Comparison of ENCODE assay signal across 22 cellular contexts in genomic region chr9:97519441-97519970, GRCh38. TPM values are rescaled to one million over a fixed set of nuclear protein-coding genes. Genes with fewer than 3 reads are reported as not detected.
DNase-seq lines count a peak whose midpoint lies in the region; ATAC-seq and TF ChIP-seq lines count a peak whose summit lies in the region.
"Had no signal": no experiment of that assay in that cellular context is flagged by ENCODE, and none has a peak within 500 bp of the region (broad histone marks: within the 10 kb centered on the region; RNA-seq: fewer than 3 reads in every experiment).

No MANE protein-coding gene starts in this region.

- no peak for DNase-seq in PC-3
- no peak for DNase-seq in esophagus muscularis mucosa (ENCODE audit: extremely low spot score)
- DNase-seq in ovary = no peak
- DNase-seq in type B pancreatic cell (ENCODE audit: extremely low spot score, unreplicated experiment) = no peak
- no peak for DNase-seq in NCI-H1048 (lab: John Stamatoyannopoulos, UW)
- DNase-seq in dedifferentiated amniotic fluid mesenchymal stem cell (ENCODE audit: extremely low spot score) = no peak
- DNase-seq: activated CD4-positive, alpha-beta T cell treated with anti-CD3 and anti-CD28 coated beads for 48 hours; activated naive CD8-positive, alpha-beta T cell treated with anti-CD3 and anti-CD28 coated beads for 36 hours; CD8-positive, alpha-beta memory T cell; endodermal cell; GF-D8; naive thymus-derived CD8-positive, alpha-beta T cell; NCI-H510A; spleen; stimulated activated CD4-positive, alpha-beta T cell treated with anti-CD3 and anti-CD28 coated beads, Interleukin-4, amount 100 ng/mL, for 24 hours had no signal

- no peak for ATAC-seq in PC-3
- no peak for ATAC-seq in GM18498 (IDR thresholded peaks at IDR 0.05; ENCODE audit: unreplicated experiment)
- ATAC-seq: naive thymus-derived CD8-positive, alpha-beta T cell had no signal

- no peaks in the 10 kb centered on the region for H3K79me2 ChIP-seq in PC-3 (ENCODE audit: low read length)
- H3K79me2 ChIP-seq: parathyroid adenoma had no signal

- no peaks in the 10 kb centered on the region for H3F3A ChIP-seq in PC-3 (ENCODE audit: low read length, unreplicated experiment)

- peak overlapping the region; percentile 44 for H3K9ac ChIP-seq in PC-3 (ENCODE audit: low read length)
- H3K9ac ChIP-seq: parathyroid adenoma had no signal

- H3K27ac ChIP-seq in PC-3 (ENCODE audit: low read length) (peak overlapping the region; percentile 60), esophagus muscularis mucosa (replicated peaks in 1 of 4) (peak overlapping the region; percentile 81 to 91 (median 86)), ovary (peak overlapping the region; percentile 64 to 66)
- H3K27ac ChIP-seq: HL-60, parathyroid adenoma, spleen had no signal

- no peaks in the 10 kb centered on the region for H4K20me1 ChIP-seq in PC-3 (ENCODE audit: low read length)

- H3K9me3 Mint-ChIP-seq in type B pancreatic cell = no peaks in the 10 kb centered on the region
- H3K9me3 Mint-ChIP-seq: activated naive CD8-positive, alpha-beta T cell treated with anti-CD3 and anti-CD28 coated beads for 36 hours; activated T-helper 2 cell treated with anti-CD3 and anti-CD28 coated beads, Interferon-gamma antibody, Interleukin-2, Interleukin-4, amounts not matched to agents 10 μg/mL and 5 μg/mL and 100 μg/mL, durations not matched to agents 14 hours and 24 hours and 36 hours; CD8-positive, alpha-beta memory T cell; endodermal cell; memory B cell; naive thymus-derived CD8-positive, alpha-beta T cell had no signal

- H3K27ac Mint-ChIP-seq in type B pancreatic cell = peak overlapping the region; percentile 62
- H3K27ac Mint-ChIP-seq: activated naive CD8-positive, alpha-beta T cell treated with anti-CD3 and anti-CD28 coated beads for 36 hours; activated T-helper 2 cell treated with anti-CD3 and anti-CD28 coated beads, Interferon-gamma antibody, Interleukin-2, Interleukin-4, amounts not matched to agents 10 μg/mL and 5 μg/mL and 100 μg/mL, durations not matched to agents 14 hours and 24 hours and 36 hours; CD8-positive, alpha-beta memory T cell; endodermal cell; memory B cell had no signal

- H2AFZ ChIP-seq in PC-3 (ENCODE audit: low read length) = peak overlapping the region; percentile 93
- H2AFZ ChIP-seq: parathyroid adenoma had no signal

- TF ChIP-seq EP300 in esophagus muscularis mucosa (IDR thresholded peaks at IDR 0.05) (no peak), ovary (IDR thresholded peaks at IDR 0.05) (no peak)

- POLR2A ChIA-PET in PC-3 (lab: Charles Lee; ENCODE audit: unreplicated experiment) = interaction anchor here (0.7 kb wide), 1 partner anchor 662 kb away, joined by 3 read pairs; no protein-coding TSS in a partner anchor

- H3K4me3 Mint-ChIP-seq in type B pancreatic cell = no peak overlapping the region
- H3K4me3 Mint-ChIP-seq: activated naive CD8-positive, alpha-beta T cell treated with anti-CD3 and anti-CD28 coated beads for 36 hours; CD8-positive, alpha-beta memory T cell; endodermal cell; memory B cell; naive thymus-derived CD8-positive, alpha-beta T cell had no signal

- BruUV-seq in PC-3 (replicated peaks; lab: Mats Ljungman, UMichigan) = no TSS peak

- CTCF ChIA-PET in PC-3 (lab: Charles Lee) = no interaction called here

- TF ChIP-seq POLR2A in esophagus muscularis mucosa (IDR thresholded peaks at IDR 0.05; ENCODE audit: low read depth) (no peak), ovary (IDR thresholded peaks at IDR 0.05) (no peak)

- peaks cover 13% of the 10 kb centered on the region for H3K4me1 ChIP-seq in PC-3 (ENCODE audit: insufficient read depth, low read length)
- peaks cover 78 to 99% (median 98%) of the 10 kb centered on the region in 4 donors for H3K4me1 ChIP-seq in esophagus muscularis mucosa
- H3K4me1 ChIP-seq in ovary (ENCODE audit: insufficient read depth) = peaks cover 33% of the 10 kb centered on the region
- H3K4me1 ChIP-seq: parathyroid adenoma had no signal

- H3K4me1 Mint-ChIP-seq in type B pancreatic cell (ENCODE audit: unreplicated experiment) = peaks cover 20% of the 10 kb centered on the region
- H3K4me1 Mint-ChIP-seq: CD8-positive, alpha-beta memory T cell; memory B cell had no signal

- peaks cover 32% of the 10 kb centered on the region for H3K27me3 Mint-ChIP-seq in type B pancreatic cell

- no peaks in the 10 kb centered on the region for H3K9me2 ChIP-seq in PC-3 (replicated peaks; ENCODE audit: low read length)

- intact Hi-C loops in PC-3 (cut with micrococcal nuclease) (no loop called here), esophagus muscularis mucosa (cut with DNase I) (no loop called here), ovary (cut with DNase I) (no loop called here)

- H3K36me3 ChIP-seq in PC-3 (ENCODE audit: low read depth, low read length) = no peaks in the 10 kb centered on the region
- H3K36me3 ChIP-seq in esophagus muscularis mucosa = peaks cover 0 to 6% (median 2%) of the 10 kb centered on the region in 4 donors
- no peaks in the 10 kb centered on the region for H3K36me3 ChIP-seq in ovary
- H3K36me3 ChIP-seq: spleen had no signal

- 89% methylated on average over 10 of the region's 11 CpGs for WGBS in esophagus muscularis mucosa
- 92 to 94% (median 93%) methylated on average over 11 of the region's 11 CpGs for WGBS in ovary, 3 donors

- H3K4me3 ChIP-seq in PC-3 (ENCODE audit: low read length) (peak overlapping the region; percentile 42), esophagus muscularis mucosa (peak overlapping the region in 2 of 4 donors; percentile 7 to 37), ovary (no peak overlapping the region)
- H3K4me3 ChIP-seq: body of pancreas had no signal

- H3K27me3 ChIP-seq in PC-3 (ENCODE audit: low read length) (no peaks in the 10 kb centered on the region), esophagus muscularis mucosa (no peaks in the 10 kb centered on the region), ovary (no peaks in the 10 kb centered on the region)
- H3K27me3 ChIP-seq: body of pancreas had no signal

- H3K4me2 ChIP-seq in PC-3 (ENCODE audit: low read length) = peak overlapping the region; percentile 77

- H3K9me3 ChIP-seq in PC-3 (ENCODE audit: low read length) (no peaks in the 10 kb centered on the region), esophagus muscularis mucosa (no peaks in the 10 kb centered on the region), ovary (no peaks in the 10 kb centered on the region)
- H3K9me3 ChIP-seq: body of pancreas, spleen had no signal

- TF ChIP-seq CTCF in PC-3 (conservative IDR thresholded peaks at IDR 0.05; ENCODE audit: low read depth, low read length) = no peak
- no peak for TF ChIP-seq CTCF in esophagus muscularis mucosa (IDR thresholded peaks at IDR 0.05)
- no peak for TF ChIP-seq CTCF in ovary (IDR thresholded peaks at IDR 0.05)
- no peak for TF ChIP-seq CTCF in type B pancreatic cell (conservative IDR thresholded peaks at IDR 0.05)

- H3K36me3 Mint-ChIP-seq in type B pancreatic cell = no peaks in the 10 kb centered on the region
- H3K36me3 Mint-ChIP-seq: activated naive CD8-positive, alpha-beta T cell treated with anti-CD3 and anti-CD28 coated beads for 36 hours; CD8-positive, alpha-beta memory T cell; memory B cell; naive thymus-derived CD8-positive, alpha-beta T cell had no signal

RNA-seq across cellular contexts. Expression of gene TMOD1, which starts 18.0 kb away (rescaled TPM):
- total RNA-seq in PC-3 (2014; rRNA removed) (not detected in 2 replicates), esophagus muscularis mucosa (10 to 100 TPM; 68.4 to 97.6 (median 71.6) TPM), ovary (10 to 100 TPM; 37.1 to 76.9 (median 64.0) TPM), type B pancreatic cell (ENCODE audit: low replicate concordance) (10.5 and 12.9 TPM in 2 replicates)
- 10 to 100 TPM; 56.8 to 77.2 TPM for polyA plus RNA-seq in ovary
- polyA plus RNA-seq: keratinocyte had no signal

Comparison
In these comparisons a context has a peak if more than half of its experiments do, and no peak if none do; other contexts are left out.
1. RNA of gene TMOD1, which starts 18.0 kb away (total RNA-seq): 68.4 to 97.6 TPM in esophagus muscularis mucosa, 37.1 to 76.9 TPM in ovary and 10.5 to 12.9 TPM in type B pancreatic cell; not detected in PC-3; every median in the first group is over 10 times any median in the second.
2. Peak in every context shown above with its lines, with median percentiles within 50 percentile points of each other: H3K27ac ChIP-seq.